Comparison of ENCODE assay signal across 15 cellular contexts in genomic region chr12:106897082-106897481, GRCh38. TPM values are rescaled to one million over a fixed set of nuclear protein-coding genes. Genes with fewer than 3 reads are reported as not detected.
A peak's percentile ranks its signal among the peaks of the same experiment; 100 is the strongest.
DNase-seq lines count a peak whose midpoint lies in the region; ATAC-seq, FAIRE-seq and TF ChIP-seq lines count a peak whose summit lies in the region.
"Had no signal": no experiment of that assay in that cellular context is flagged by ENCODE, and none has a peak within 500 bp of the region (broad histone marks: within the 10 kb centered on the region; RNA-seq: fewer than 3 reads in every experiment).

No MANE protein-coding gene starts in this region.

- peaks cover 2% of the 10 kb centered on the region for H3K4me1 ChIP-seq in mesenchymal stem cell (ENCODE audit: control insufficient read depth, insufficient read depth, low read depth, low read length)
- H3K4me1 ChIP-seq: ascending aorta, lower lobe of right lung had no signal

- H3K27ac ChIP-seq in mesenchymal stem cell (ENCODE audit: low read length, poor library complexity, severe bottlenecking), result no peak overlapping the region
- H3K27ac ChIP-seq: ascending aorta, lower lobe of right lung, thoracic aorta had no signal

- FAIRE-seq in D721Med (lab: Jason Lieb, UNC) (no peak), HTR-8/SVneo (lab: Jason Lieb, UNC) (no peak)

- DNase-seq in D721Med (ENCODE audit: insufficient read length, low spot score) (no peak), HTR-8/SVneo (ENCODE audit: insufficient read length, low spot score) (peak; percentile 12), T-cell (no peak), glutamatergic neuron (no peak), mesenchymal stem cell (no peak), AML-193 (lab: John Stamatoyannopoulos, UW) (no peak)
- no peak for DNase-seq in activated naive CD8-positive, alpha-beta T cell treated with anti-CD3 and anti-CD28 coated beads, Interleukin-2, amount 50 U/mL, for 24 hours
- DNase-seq: activated CD4-positive, alpha-beta T cell treated with anti-CD3 and anti-CD28 coated beads for 1 hour; activated T-cell treated with anti-CD3 and anti-CD28 coated beads, Interleukin-2, amount 50 U/mL, for 72 hours; COR-L47; hypothalamus; lower lobe of right lung; nucleus accumbens had no signal

- WGBS in mesenchymal stem cell, result 91% methylated on average over 5 of the region's 6 CpGs

- H3K18ac ChIP-seq in mesenchymal stem cell (ENCODE audit: low read depth in 1 of 2, low read length in 2 of 2), result no peak overlapping the region

- no peak overlapping the region for H2BK120ac ChIP-seq in mesenchymal stem cell (ENCODE audit: low read depth, low read length)

- CTCF ChIA-PET in T-cell (lab: Charles Lee), result interaction anchor here (0.6 to 0.7 kb wide), 3 partner anchors 12 to 510 kb away, joined by 3 read pairs; no protein-coding TSS in a partner anchor

- H4K8ac ChIP-seq in mesenchymal stem cell (ENCODE audit: low read length), result no peak overlapping the region

- H3K27ac Mint-ChIP-seq in T-cell, result peak overlapping the region; percentile 52 to 59
- peak overlapping the region; percentile 90 for H3K27ac Mint-ChIP-seq in glutamatergic neuron (ENCODE audit: unreplicated experiment)
- no peak overlapping the region for H3K27ac Mint-ChIP-seq in activated naive CD8-positive, alpha-beta T cell treated with anti-CD3 and anti-CD28 coated beads, Interleukin-2, amount 50 U/mL, for 24 hours
- H3K27ac Mint-ChIP-seq: activated T-cell treated with anti-CD3 and anti-CD28 coated beads, Interleukin-2, amount 50 U/mL, for 72 hours had no signal

- H2BK5ac ChIP-seq in mesenchymal stem cell (ENCODE audit: low read depth, low read length, poor library complexity, severe bottlenecking), result no peak overlapping the region

- H2AK5ac ChIP-seq in mesenchymal stem cell (ENCODE audit: low read length, severe bottlenecking), result no peak overlapping the region

- ATAC-seq in T-cell (replicated peaks in 1 of 4), result no peak
- ATAC-seq in activated naive CD8-positive, alpha-beta T cell treated with anti-CD3 and anti-CD28 coated beads, Interleukin-2, amount 50 U/mL, for 24 hours, result no peak
- ATAC-seq: activated T-cell treated with anti-CD3 and anti-CD28 coated beads, Interleukin-2, amount 50 U/mL, for 72 hours; lower lobe of right lung had no signal

- H3K9ac ChIP-seq in mesenchymal stem cell (ENCODE audit: low read length), result no peak overlapping the region

- no peak overlapping the region for H3K4me3 ChIP-seq in mesenchymal stem cell (ENCODE audit: insufficient read depth in 1 of 2, low read depth in 1 of 2, low read length in 2 of 2)
- H3K4me3 ChIP-seq: ascending aorta, lower lobe of right lung, thoracic aorta had no signal

- H3K14ac ChIP-seq in mesenchymal stem cell (ENCODE audit: low read length in 2 of 2), result no peak overlapping the region

- H3K4ac ChIP-seq in mesenchymal stem cell (ENCODE audit: low read depth in 1 of 2, low read length in 2 of 2), result no peak overlapping the region

- no peak overlapping the region for H3K23ac ChIP-seq in mesenchymal stem cell (ENCODE audit: low read length in 2 of 2)

- H3K4me1 Mint-ChIP-seq in T-cell (peaks cover 6 to 11% (median 7%) of the 10 kb centered on the region in 3 donors), glutamatergic neuron (ENCODE audit: low read depth, unreplicated experiment) (peaks cover 24% of the 10 kb centered on the region)
- no peaks in the 10 kb centered on the region for H3K4me1 Mint-ChIP-seq in activated naive CD8-positive, alpha-beta T cell treated with anti-CD3 and anti-CD28 coated beads, Interleukin-2, amount 50 U/mL, for 24 hours

- H3K36me3 Mint-ChIP-seq in T-cell (no peaks in the 10 kb centered on the region), glutamatergic neuron (ENCODE audit: unreplicated experiment) (peaks cover 5% of the 10 kb centered on the region)
- H3K36me3 Mint-ChIP-seq in activated naive CD8-positive, alpha-beta T cell treated with anti-CD3 and anti-CD28 coated beads, Interleukin-2, amount 50 U/mL, for 24 hours (ENCODE audit: low read depth), result no peaks in the 10 kb centered on the region

- H3K9me3 Mint-ChIP-seq in T-cell (peaks cover 0 to 4% (median 4%) of the 10 kb centered on the region in 3 donors), glutamatergic neuron (ENCODE audit: unreplicated experiment) (no peaks in the 10 kb centered on the region)
- H3K9me3 Mint-ChIP-seq in activated naive CD8-positive, alpha-beta T cell treated with anti-CD3 and anti-CD28 coated beads, Interleukin-2, amount 50 U/mL, for 24 hours, result no peaks in the 10 kb centered on the region
- H3K9me3 Mint-ChIP-seq: activated T-cell treated with anti-CD3 and anti-CD28 coated beads, Interleukin-2, amount 50 U/mL, for 72 hours had no signal

- H3K79me1 ChIP-seq in mesenchymal stem cell (replicated peaks; ENCODE audit: low read length, poor library complexity, severe bottlenecking), result no peaks in the 10 kb centered on the region

- H2BK15ac ChIP-seq in mesenchymal stem cell (ENCODE audit: low read depth, poor library complexity, severe bottlenecking), result no peak overlapping the region

- POLR2A ChIA-PET in T-cell (lab: Charles Lee), result no interaction called here

- TF ChIP-seq CTCF in D721Med (IDR thresholded peaks at IDR 0.05; ENCODE audit: insufficient read depth, missing control alignments) (peak; percentile 26), glutamatergic neuron (IDR thresholded peaks at IDR 0.05; ENCODE audit: partially characterized antibody, unreplicated experiment) (no peak)

- H2AFZ ChIP-seq in mesenchymal stem cell (ENCODE audit: low read depth, low read length), result no peak overlapping the region

- H3K9me3 ChIP-seq in mesenchymal stem cell (ENCODE audit: control insufficient read depth, low read length), result no peaks in the 10 kb centered on the region
- H3K9me3 ChIP-seq: ascending aorta, lower lobe of right lung, thoracic aorta had no signal

- H3K4me2 ChIP-seq in mesenchymal stem cell (ENCODE audit: low read length, poor library complexity, severe bottlenecking), result no peak overlapping the region

- no peak overlapping the region for H4K91ac ChIP-seq in mesenchymal stem cell (ENCODE audit: low read length)

- no peak overlapping the region for H2BK12ac ChIP-seq in mesenchymal stem cell (ENCODE audit: low read length in 2 of 2)

- H3K4me3 Mint-ChIP-seq in T-cell (no peak overlapping the region), glutamatergic neuron (ENCODE audit: unreplicated experiment) (no peak overlapping the region)
- H3K4me3 Mint-ChIP-seq in activated naive CD8-positive, alpha-beta T cell treated with anti-CD3 and anti-CD28 coated beads, Interleukin-2, amount 50 U/mL, for 24 hours, result no peak overlapping the region
- H3K4me3 Mint-ChIP-seq: activated T-cell treated with anti-CD3 and anti-CD28 coated beads, Interleukin-2, amount 50 U/mL, for 72 hours had no signal

- H3K27me3 Mint-ChIP-seq in T-cell, result peaks cover 0 to 4% of the 10 kb centered on the region in 2 donors
- H3K27me3 Mint-ChIP-seq in glutamatergic neuron (ENCODE audit: unreplicated experiment), result peaks cover 4% of the 10 kb centered on the region
- H3K27me3 Mint-ChIP-seq in activated naive CD8-positive, alpha-beta T cell treated with anti-CD3 and anti-CD28 coated beads, Interleukin-2, amount 50 U/mL, for 24 hours, result peaks cover 25% of the 10 kb centered on the region

- no peaks in the 10 kb centered on the region for H3K36me3 ChIP-seq in mesenchymal stem cell (ENCODE audit: control insufficient read depth in 1 of 2, insufficient read depth in 2 of 2, low read depth in 1 of 2, low read length in 2 of 2)
- H3K36me3 ChIP-seq: ascending aorta, lower lobe of right lung, thoracic aorta had no signal

- H3K27me3 ChIP-seq in mesenchymal stem cell (ENCODE audit: control insufficient read depth in 1 of 2, insufficient read depth in 1 of 2, low read length in 2 of 2), result peaks cover 5 to 9% of the 10 kb centered on the region in 2 experiments
- H3K27me3 ChIP-seq: ascending aorta had no signal

RNA-seq across cellular contexts. Expression of gene TMEM263, which starts 58.6 kb away (rescaled TPM):
- total RNA-seq in T-cell (10 to 100 TPM; 29.8 to 36.5 (median 31.2) TPM), glutamatergic neuron (ENCODE audit: unreplicated experiment) (4.6 TPM)
- polyA plus RNA-seq in mesenchymal stem cell (2013, experiment 1 of 2), result 96.3 TPM
- polyA plus RNA-seq in mesenchymal stem cell (2013, experiment 2 of 2), result 107 TPM
